16 cellular contexts compared by ENCODE assay signal in genomic region chr4:37243061-37243460, GRCh38. TPM values are rescaled to one million over a fixed set of nuclear protein-coding genes. Genes with fewer than 3 reads are reported as not detected.
A peak's percentile ranks its signal among the peaks of the same experiment; 100 is the strongest.
DNase-seq lines count a peak whose midpoint lies in the region; ATAC-seq, FAIRE-seq and TF ChIP-seq lines count a peak whose summit lies in the region.
"Had no signal": no experiment of that assay in that cellular context is flagged by ENCODE, and none has a peak within 500 bp of the region (broad histone marks: within the 10 kb centered on the region; RNA-seq: fewer than 3 reads in every experiment).

No MANE protein-coding gene starts in this region.

- ATAC-seq in HG03342 (IDR thresholded peaks at IDR 0.05; ENCODE audit: unreplicated experiment) (no peak), GM21619 (IDR thresholded peaks at IDR 0.05; ENCODE audit: unreplicated experiment) (no peak)
- ATAC-seq in CD4-positive, alpha-beta T cell (ENCODE audit: poor library complexity): no peak

- H3K9ac ChIP-seq in HUES6 (ENCODE audit: low read length): no peak overlapping the region

- intact Hi-C loops in CD4-positive, alpha-beta T cell (cut with DNase I, micrococcal nuclease): no loop called here

- H3K27me3 ChIP-seq in HUES6 (ENCODE audit: control insufficient read depth, insufficient read depth, low read length): peaks cover 93% of the 10 kb centered on the region
- H3K27me3 ChIP-seq in CD4-positive, alpha-beta T cell (ENCODE audit: control insufficient read depth, insufficient read depth, low read length): peaks cover 47% of the 10 kb centered on the region

- H3K4me3 ChIP-seq in HUES6 (ENCODE audit: low read depth, low read length): peak overlapping the region; percentile 70; the same call in 1 of the 2 replicates
- H3K4me3 ChIP-seq: colonic mucosa, right lobe of liver had no signal

- H3K27me3 Mint-ChIP-seq in chondrocyte (ENCODE audit: low read depth) (peaks cover 72% of the 10 kb centered on the region), nephron (ENCODE audit: low read depth) (peaks cover 91% of the 10 kb centered on the region)
- H3K27me3 Mint-ChIP-seq in CD4-positive, alpha-beta T cell: peaks cover 67% of the 10 kb centered on the region

- no peaks in the 10 kb centered on the region for H3K36me3 ChIP-seq in HUES6 (ENCODE audit: control insufficient read depth, insufficient read depth, low read length)
- H3K36me3 ChIP-seq: colonic mucosa, right lobe of liver had no signal

- POLR2A ChIA-PET in CD4-positive, alpha-beta T cell (lab: Charles Lee): no interaction called here

- H3K9me3 Mint-ChIP-seq in chondrocyte (ENCODE audit: low read depth): no peaks in the 10 kb centered on the region
- no peaks in the 10 kb centered on the region for H3K9me3 Mint-ChIP-seq in nephron
- no peaks in the 10 kb centered on the region for H3K9me3 Mint-ChIP-seq in CD4-positive, alpha-beta T cell
- H3K9me3 Mint-ChIP-seq: activated T-helper 1 cell treated with anti-CD3 and anti-CD28 coated beads, Interleukin-12 subunit alpha, Interleukin-12 subunit beta, Interleukin-2, Interleukin-4 antibody, amounts not matched to agents 30 ng/mL and 10 ng/mL and 1 ng/mL, durations not matched to agents 14 hours and 24 hours and 36 hours had no signal

- H3K36me3 Mint-ChIP-seq in chondrocyte (ENCODE audit: low read depth): no peaks in the 10 kb centered on the region
- H3K36me3 Mint-ChIP-seq in nephron (ENCODE audit: low read depth): no peaks in the 10 kb centered on the region
- no peaks in the 10 kb centered on the region for H3K36me3 Mint-ChIP-seq in CD4-positive, alpha-beta T cell (ENCODE audit: low read depth)
- H3K36me3 Mint-ChIP-seq: immature natural killer cell had no signal

- no peak for FAIRE-seq in D721Med (lab: Jason Lieb, UNC)

- H3K27ac Mint-ChIP-seq in chondrocyte (ENCODE audit: unreplicated experiment) (no peak overlapping the region), nephron (no peak overlapping the region)
- no peak overlapping the region for H3K27ac Mint-ChIP-seq in CD4-positive, alpha-beta T cell
- H3K27ac Mint-ChIP-seq: activated T-helper 1 cell treated with anti-CD3 and anti-CD28 coated beads, Interleukin-12 subunit alpha, Interleukin-12 subunit beta, Interleukin-2, Interleukin-4 antibody, amounts not matched to agents 30 ng/mL and 10 ng/mL and 1 ng/mL, durations not matched to agents 14 hours and 24 hours and 36 hours; immature natural killer cell had no signal

- H3K27ac ChIP-seq in HUES6 (ENCODE audit: low read depth, low read length): no peak overlapping the region
- H3K27ac ChIP-seq in CD4-positive, alpha-beta T cell (ENCODE audit: low read depth, low read length): no peak overlapping the region
- H3K27ac ChIP-seq: colonic mucosa, right lobe of liver had no signal

- TF ChIP-seq CTCF in D721Med (IDR thresholded peaks at IDR 0.05; ENCODE audit: insufficient read depth, missing control alignments) (peak; percentile 34), chondrocyte (IDR thresholded peaks at IDR 0.05) (peak; percentile 17), nephron (IDR thresholded peaks at IDR 0.05; ENCODE audit: unreplicated experiment in 3 of 3) (peak in 1 of 3 experiments; percentile 22)
- TF ChIP-seq CTCF in CD4-positive, alpha-beta T cell (IDR thresholded peaks at IDR 0.05): no peak

- DNase-seq in D721Med (ENCODE audit: insufficient read length, low spot score) (no peak), chondrocyte (ENCODE audit: low spot score) (no peak)
- no peak for DNase-seq in CD4-positive, alpha-beta T cell
- DNase-seq in activated CD4-positive, alpha-beta T cell treated with anti-CD3 and anti-CD28 coated beads, Interleukin-2, amount 50 U/mL, for 1 hour: no peak
- DNase-seq: amniotic stem cell; immature natural killer cell; NCI-H1436; NK-92 treated with Interleukin-12 subunit alpha and Interleukin-12 subunit beta, amount 100 ng/mL, for 24 hours; right lobe of liver; stimulated activated naive CD4-positive, alpha-beta T cell treated with Interleukin-2 at 50 U/mL for 16 hours had no signal

- H3K4me1 Mint-ChIP-seq in chondrocyte (ENCODE audit: low read depth) (peaks cover 6% of the 10 kb centered on the region), nephron (no peaks in the 10 kb centered on the region)
- no peaks in the 10 kb centered on the region for H3K4me1 Mint-ChIP-seq in CD4-positive, alpha-beta T cell (ENCODE audit: low read depth)
- H3K4me1 Mint-ChIP-seq: immature natural killer cell had no signal

- peaks cover 12% of the 10 kb centered on the region for H3K4me1 ChIP-seq in HUES6 (ENCODE audit: control insufficient read depth, insufficient read depth, low read length)
- H3K4me1 ChIP-seq: colonic mucosa had no signal

- H3K9me3 ChIP-seq in HUES6 (ENCODE audit: control insufficient read depth, insufficient read depth, low read depth, low read length): no peaks in the 10 kb centered on the region
- no peaks in the 10 kb centered on the region for H3K9me3 ChIP-seq in CD4-positive, alpha-beta T cell (ENCODE audit: control insufficient read depth, low read length)
- H3K9me3 ChIP-seq: colonic mucosa, right lobe of liver had no signal

- CTCF ChIA-PET in CD4-positive, alpha-beta T cell (lab: Charles Lee): no interaction called here

- H3K4me3 Mint-ChIP-seq in chondrocyte (ENCODE audit: unreplicated experiment) (no peak overlapping the region), nephron (peak overlapping the region; percentile 17 to 61 (median 21))
- no peak overlapping the region for H3K4me3 Mint-ChIP-seq in CD4-positive, alpha-beta T cell
- H3K4me3 Mint-ChIP-seq: activated T-helper 1 cell treated with anti-CD3 and anti-CD28 coated beads, Interleukin-12 subunit alpha, Interleukin-12 subunit beta, Interleukin-2, Interleukin-4 antibody, amounts not matched to agents 30 ng/mL and 10 ng/mL and 1 ng/mL, durations not matched to agents 14 hours and 24 hours and 36 hours; immature natural killer cell had no signal

RNA-seq across cellular contexts. Expression of gene NWD2, which starts 1.5 kb away (rescaled TPM):
- total RNA-seq in chondrocyte: not detected in 3 replicates
- total RNA-seq in CD4-positive, alpha-beta T cell: not detected
- total RNA-seq: activated T-helper 1 cell treated with anti-CD3 and anti-CD28 coated beads, Interleukin-12 subunit alpha, Interleukin-12 subunit beta, Interleukin-2, Interleukin-4 antibody, amounts not matched to agents 30 ng/mL and 10 ng/mL and 1 ng/mL, durations not matched to agents 14 hours and 24 hours and 36 hours had no signal

Comparison
In these comparisons a context has a peak if more than half of its experiments do, and no peak if none do; other contexts are left out.
1. H3K4me3 Mint-ChIP-seq: peak in nephron (3 of 3); none in chondrocyte (single experiment) and CD4-positive, alpha-beta T cell (single experiment).